In genomic region chr21:33470701-33471100, GRCh38 we compare ENCODE assay signal across 2 cellular contexts.
TF ChIP-seq lines count a peak whose summit lies in the region.

No MANE protein-coding gene starts in this region.

TF ChIP-seq in HEK293, 187 proteins besides CTCF, POLR2A, EP300 and RAD21 (continued from another document):
- TF ChIP-seq ZNF18 (tag by site-specific recombination; IDR thresholded peaks at IDR 0.05) (peak; percentile 61), FEZF1 (tag by site-specific recombination; IDR thresholded peaks at IDR 0.05) (0 out of 2 replicates have a peak, but pooled peaks have one; percentile 18), ZNF324 (tag by site-specific recombination; IDR thresholded peaks at IDR 0.05) (no peak)

TF ChIP-seq in WTC11, 78 proteins besides CTCF, POLR2A, EP300 and RAD21 (continued from another document):
- TF ChIP-seq PRDM15 (CRISPR knock-in tag; IDR thresholded peaks at IDR 0.05) (no peak), NR3C1 (CRISPR knock-in tag; conservative IDR thresholded peaks at IDR 0.05; ENCODE audit: low read depth) (no peak), ZNF121 (CRISPR knock-in tag; IDR thresholded peaks at IDR 0.05) (peak; percentile 45; the same call in 1 of the 2 replicates), TP53 (CRISPR knock-in tag; IDR thresholded peaks at IDR 0.05) (no peak), OVOL2 (CRISPR knock-in tag; IDR thresholded peaks at IDR 0.05; ENCODE audit: borderline replicate concordance) (no peak)
TF ChIP-seq in WTC11: peak in this region for 1.
